In the genomic region with DNA sequence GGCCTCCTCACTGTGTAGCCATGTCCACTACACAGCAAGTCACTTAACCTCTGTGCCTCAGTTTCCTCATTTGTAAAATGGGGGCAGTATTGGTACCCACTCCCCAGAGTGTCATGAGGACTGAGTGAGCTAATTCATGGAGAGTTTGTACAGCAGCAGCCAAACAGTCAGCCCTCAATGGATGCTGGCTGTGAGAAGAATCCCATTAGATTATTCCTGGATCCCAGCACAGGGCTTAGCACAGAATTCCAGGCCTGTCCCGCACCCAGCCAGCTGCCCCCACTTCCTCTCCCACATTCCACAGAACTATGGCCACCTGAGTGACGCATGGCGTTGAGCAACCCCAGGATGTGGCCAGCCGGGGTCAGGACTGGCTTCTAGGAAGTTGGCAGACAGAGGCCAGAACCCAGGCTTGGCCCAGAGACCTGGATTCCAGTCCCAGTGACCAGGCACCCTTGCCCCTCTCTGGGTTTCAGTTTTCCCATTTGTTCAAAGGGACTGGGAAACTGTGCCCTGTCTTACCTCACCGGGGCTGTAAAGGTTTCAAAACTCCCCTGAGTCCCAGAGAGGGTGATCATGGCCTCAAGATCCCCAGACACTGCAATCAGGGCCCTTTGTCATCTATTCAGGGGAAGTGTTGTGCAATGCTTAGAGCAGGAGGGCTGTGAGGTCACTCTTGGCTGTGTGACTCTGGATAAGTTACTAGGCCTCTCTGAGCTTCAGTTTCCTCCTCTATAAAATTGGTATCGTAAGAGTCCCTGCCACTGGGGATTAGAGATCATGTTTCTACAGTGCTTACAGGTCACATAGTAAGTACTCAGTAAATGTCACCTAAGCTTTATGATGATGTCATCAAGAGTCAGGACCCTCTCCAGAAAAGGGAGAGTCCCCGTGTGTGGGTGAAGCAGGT, we compare ENCODE assay signal across 10 cellular contexts. TPM values are rescaled to one million over a fixed set of nuclear protein-coding genes. Genes with fewer than 3 reads are reported as not detected.
A peak's percentile ranks its signal among the peaks of the same experiment; 100 is the strongest.
DNase-seq lines count a peak whose midpoint lies in the region; ATAC-seq, FAIRE-seq and TF ChIP-seq lines count a peak whose summit lies in the region.
"Had no signal": no experiment of that assay in that cellular context is flagged by ENCODE, and none has a peak within 500 bp of the region (broad histone marks: within the 10 kb centered on the region; RNA-seq: fewer than 3 reads in every experiment).

No MANE protein-coding gene starts in this region.

- H3K36me3 Mint-ChIP-seq in IgD-negative memory B cell: peaks cover 3% of the 10 kb centered on the region

- peak; percentile 87 to 96; a peak in 4 of 5 replicates for TF ChIP-seq EP300 in A549 (IDR thresholded peaks at IDR 0.05)

- FAIRE-seq in A549 (lab: Jason Lieb, UNC) (no peak), GM19239 (lab: Jason Lieb, UNC) (no peak)
- FAIRE-seq: G401.6 had no signal

- TF ChIP-seq CTCF in A549 (IDR thresholded peaks at IDR 0.05) (no peak), brain microvascular endothelial cell (IDR thresholded peaks at IDR 0.05; ENCODE audit: low read depth, low read length, missing control alignments) (no peak), lower lobe of right lung (IDR thresholded peaks at IDR 0.05) (no peak)

- peak overlapping the region in 1 of 4 donors; percentile 21 for H3K4me3 Mint-ChIP-seq in IgD-negative memory B cell
- H3K4me3 Mint-ChIP-seq: central memory CD8-positive, alpha-beta T cell had no signal

- no peaks in the 10 kb centered on the region for H3K27me3 ChIP-seq in brain microvascular endothelial cell (replicated peaks)
- no peaks in the 10 kb centered on the region for H3K27me3 ChIP-seq in lower lobe of right lung (ENCODE audit: low read depth)

- H3K27ac Mint-ChIP-seq in IgD-negative memory B cell: peak overlapping the region in 2 of 3 donors; percentile 24 to 31

- CTCF ChIA-PET in A549 (lab: Yijun Ruan, JAX): interaction anchor here (0.6 to 32.6 kb wide), 15 partner anchors 12 to 604 kb away, joined by 3 to 818 read pairs (median 4); no protein-coding TSS in a partner anchor

- TF ChIP-seq RAD21 in A549 (conservative IDR thresholded peaks at IDR 0.05 in 1 of 2, IDR thresholded peaks at IDR 0.05 in 1 of 2): peak in 1 of 2 experiments; percentile 37; a peak in 1 of 5 replicates

- H3K9me3 ChIP-seq in A549 (no peaks in the 10 kb centered on the region), lower lobe of right lung (no peaks in the 10 kb centered on the region)

- H3K9me3 Mint-ChIP-seq in IgD-negative memory B cell: no peaks in the 10 kb centered on the region
- H3K9me3 Mint-ChIP-seq: central memory CD8-positive, alpha-beta T cell had no signal

- WGBS in A549 (ENCODE audit: missing lambda C conversion rate): 15% methylated on average over 7 of the region's 7 CpGs

- H3K27me3 Mint-ChIP-seq in IgD-negative memory B cell: no peaks in the 10 kb centered on the region

- TF ChIP-seq POLR2A in A549 (IDR thresholded peaks at IDR 0.05; ENCODE audit: low read length): no peak

- POLR2A ChIA-PET in A549 (lab: Yijun Ruan, JAX): interaction anchor here (0.9 to 2.3 kb wide), 2 partner anchors 8 to 50 kb away, joined by 3 to 8 read pairs; no protein-coding TSS in a partner anchor

- intact Hi-C loops in lower lobe of right lung (cut with DNase I): loop anchor here (10.0 kb wide), 1 partner anchor 93 kb away; no protein-coding TSS in a partner anchor

- H3K4me3 ChIP-seq in A549 (no peak overlapping the region), brain microvascular endothelial cell (ENCODE audit: low read depth, low read length) (no peak overlapping the region), lower lobe of right lung (no peak overlapping the region)

- peaks cover 13 to 17% (median 16%) of the 10 kb centered on the region in 3 donors for H3K4me1 Mint-ChIP-seq in IgD-negative memory B cell

- H3K36me3 ChIP-seq in brain microvascular endothelial cell (replicated peaks) (no peaks in the 10 kb centered on the region), lower lobe of right lung (no peaks in the 10 kb centered on the region)

- H3K27ac ChIP-seq in A549 (peak overlapping the region; percentile 91 to 93), brain microvascular endothelial cell (peak overlapping the region; percentile 53), lower lobe of right lung (peak overlapping the region; percentile 79)

- in situ Hi-C loops in brain microvascular endothelial cell (cut with HindIII; ENCODE audit: low pct_ligation_motif_present, low sequenced_read_pairs): no loop called here

- peak; percentile 45 to 65 for ATAC-seq in A549
- peak; percentile 50 to 61 for ATAC-seq in lower lobe of right lung
- ATAC-seq in GM19035 (IDR thresholded peaks at IDR 0.05; ENCODE audit: unreplicated experiment): no peak
- no peak for ATAC-seq in HG02642 (IDR thresholded peaks at IDR 0.05; ENCODE audit: poor library complexity, unreplicated experiment)

- H3K4me1 ChIP-seq in A549: peaks cover 89% of the 10 kb centered on the region
- peaks cover 61% of the 10 kb centered on the region for H3K4me1 ChIP-seq in lower lobe of right lung

- peak; percentile 57 to 91 for DNase-seq in A549 (ENCODE audit: low read depth in 1 of 2, low spot score in 1 of 2)
- DNase-seq in brain microvascular endothelial cell: peak; percentile 66
- peak; percentile 82 for DNase-seq in lower lobe of right lung
- no peak for DNase-seq in GM19239 (ENCODE audit: insufficient read length, low spot score)
- DNase-seq in hippocampal formation (lab: John Stamatoyannopoulos, UW): no peak

- H3K4me2 ChIP-seq in A549: peak overlapping the region; percentile 62

TF ChIP-seq in A549, 52 proteins besides CTCF, POLR2A, EP300 and RAD21 (continues in another document):
- TF ChIP-seq CEBPB (IDR thresholded peaks at IDR 0.05) (peak; percentile 89 to 92), FOSL2 (IDR thresholded peaks at IDR 0.05) (peak; percentile 55), FOSL2 (CRISPR knock-in tag; IDR thresholded peaks at IDR 0.05) (peak; percentile 87), HDAC2 (IDR thresholded peaks at IDR 0.05) (no peak), KDM1A (IDR thresholded peaks at IDR 0.05; ENCODE audit: low read depth) (0 out of 2 replicates have a peak, but pooled peaks have one; percentile 35), EHF (CRISPR knock-in tag; IDR thresholded peaks at IDR 0.05) (peak; percentile 58), RCOR1 (IDR thresholded peaks at IDR 0.05; ENCODE audit: low read depth, low read length) (0 out of 2 replicates have a peak, but pooled peaks have one; percentile 3), NFE2L2 (conservative IDR thresholded peaks at IDR 0.05; ENCODE audit: low read length) (no peak), CHD4 (IDR thresholded peaks at IDR 0.05; ENCODE audit: borderline replicate concordance) (peak; percentile 52; the same call in 1 of the 2 replicates), FOXS1 (CRISPR knock-in tag; IDR thresholded peaks at IDR 0.05) (no peak), JUN (IDR thresholded peaks at IDR 0.05) (peak; percentile 83 to 97; a peak in 4 of 5 replicates), ZFP36 (IDR thresholded peaks at IDR 0.05; ENCODE audit: borderline replicate concordance, partially characterized antibody) (peak; percentile 94), JUNB (IDR thresholded peaks at IDR 0.05) (peak; percentile 48), HOXB13 (CRISPR knock-in tag; IDR thresholded peaks at IDR 0.05; ENCODE audit: low read depth) (peak; percentile 87), HOXB5 (CRISPR knock-in tag; IDR thresholded peaks at IDR 0.05) (peak; percentile 74)
- TF ChIP-seq, protein P1, sequence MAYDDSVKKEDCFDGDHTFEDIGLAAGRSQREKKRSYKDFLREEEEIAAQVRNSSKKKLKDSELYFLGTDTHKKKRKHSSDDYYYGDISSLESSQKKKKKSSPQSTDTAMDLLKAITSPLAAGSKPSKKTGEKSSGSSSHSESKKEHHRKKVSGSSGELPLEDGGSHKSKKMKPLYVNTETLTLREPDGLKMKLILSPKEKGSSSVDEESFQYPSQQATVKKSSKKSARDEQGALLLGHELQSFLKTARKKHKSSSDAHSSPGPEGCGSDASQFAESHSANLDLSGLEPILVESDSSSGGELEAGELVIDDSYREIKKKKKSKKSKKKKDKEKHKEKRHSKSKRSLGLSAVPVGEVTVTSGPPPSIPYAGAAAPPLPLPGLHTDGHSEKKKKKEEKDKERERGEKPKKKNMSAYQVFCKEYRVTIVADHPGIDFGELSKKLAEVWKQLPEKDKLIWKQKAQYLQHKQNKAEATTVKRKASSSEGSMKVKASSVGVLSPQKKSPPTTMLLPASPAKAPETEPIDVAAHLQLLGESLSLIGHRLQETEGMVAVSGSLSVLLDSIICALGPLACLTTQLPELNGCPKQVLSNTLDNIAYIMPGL (CRISPR knock-in tag; IDR thresholded peaks at IDR 0.05; ENCODE audit: borderline replicate concordance): no peak
- TF ChIP-seq, protein P2, sequence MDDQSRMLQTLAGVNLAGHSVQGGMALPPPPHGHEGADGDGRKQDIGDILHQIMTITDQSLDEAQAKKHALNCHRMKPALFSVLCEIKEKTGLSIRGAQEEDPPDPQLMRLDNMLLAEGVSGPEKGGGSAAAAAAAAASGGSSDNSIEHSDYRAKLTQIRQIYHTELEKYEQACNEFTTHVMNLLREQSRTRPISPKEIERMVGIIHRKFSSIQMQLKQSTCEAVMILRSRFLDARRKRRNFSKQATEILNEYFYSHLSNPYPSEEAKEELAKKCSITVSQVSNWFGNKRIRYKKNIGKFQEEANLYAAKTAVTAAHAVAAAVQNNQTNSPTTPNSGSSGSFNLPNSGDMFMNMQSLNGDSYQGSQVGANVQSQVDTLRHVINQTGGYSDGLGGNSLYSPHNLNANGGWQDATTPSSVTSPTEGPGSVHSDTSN (IDR thresholded peaks at IDR 0.05): no peak
- TF ChIP-seq, protein P3, sequence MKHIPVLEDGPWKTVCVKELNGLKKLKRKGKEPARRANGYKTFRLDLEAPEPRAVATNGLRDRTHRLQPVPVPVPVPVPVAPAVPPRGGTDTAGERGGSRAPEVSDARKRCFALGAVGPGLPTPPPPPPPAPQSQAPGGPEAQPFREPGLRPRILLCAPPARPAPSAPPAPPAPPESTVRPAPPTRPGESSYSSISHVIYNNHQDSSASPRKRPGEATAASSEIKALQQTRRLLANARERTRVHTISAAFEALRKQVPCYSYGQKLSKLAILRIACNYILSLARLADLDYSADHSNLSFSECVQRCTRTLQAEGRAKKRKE (CRISPR knock-in tag; IDR thresholded peaks at IDR 0.05; ENCODE audit: low read depth): 0 out of 2 replicates have a peak, but pooled peaks have one; percentile 29
- TF ChIP-seq, protein P4, sequence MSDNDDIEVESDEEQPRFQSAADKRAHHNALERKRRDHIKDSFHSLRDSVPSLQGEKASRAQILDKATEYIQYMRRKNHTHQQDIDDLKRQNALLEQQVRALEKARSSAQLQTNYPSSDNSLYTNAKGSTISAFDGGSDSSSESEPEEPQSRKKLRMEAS (IDR thresholded peaks at IDR 0.05): peak; percentile 58; the same call in 1 of the 2 replicates

RNA-seq across cellular contexts. Expression of a gene that starts 3.0 kb away (rescaled TPM):
- 173 TPM in 2 replicates for polyA plus RNA-seq in A549 (2011; rRNA removed)
- polyA plus RNA-seq in A549 (2012; cell fraction: cytosol; rRNA removed): 164 and 192 TPM in 2 replicates
- polyA plus RNA-seq in A549 (2012; cell fraction: nucleus; rRNA removed): 241 and 325 TPM in 2 replicates
- polyA plus RNA-seq in A549 (2017; fragmentation: RNase III; extraction: RNeasy Plus Mini Kit Qiagen cat#74134 plus additional on column Dnase treatment): 348 to 469 TPM (median 441 TPM) in 3 replicates
- 181 and 216 TPM in 2 replicates for polyA minus RNA-seq in A549 (2011; rRNA and poly(A)+ RNA removed)
- 7.1 TPM for polyA plus RNA-seq in IgD-negative memory B cell
- total RNA-seq in lower lobe of right lung: 362 TPM

Comparison
In these comparisons a context has a peak if more than half of its experiments do, and no peak if none do; other contexts are left out.
1. ATAC-seq: peak in A549 (2 of 2) and lower lobe of right lung (2 of 2); none in GM19035 (single experiment) and HG02642 (single experiment).
2. DNase-seq: peak in A549 (2 of 2), brain microvascular endothelial cell (single experiment) and lower lobe of right lung (single experiment); none in GM19239 (single experiment) and hippocampal formation (0 of 2).
3. RNA of a gene that starts 3.0 kb away (polyA plus RNA-seq): 164 to 469 TPM in A549; 7.1 TPM in IgD-negative memory B cell (single experiment); every median in the first group is over 10 times any median in the second.
4. Peak in every context shown above with its lines, with median percentiles within 50 percentile points of each other: H3K27ac ChIP-seq.